ENCODE assay signal across 1 cellular context in genomic region chr16:50381679-50382440, GRCh38.
TF ChIP-seq lines count a peak whose summit lies in the region.

No MANE protein-coding gene starts in this region.

TF ChIP-seq in HepG2, 621 proteins besides CTCF, POLR2A, EP300 and RAD21 (continued from another document and continues in another):
- no peak for TF ChIP-seq KDM1A (CRISPR knock-in tag; IDR thresholded peaks at IDR 0.05)
- 0 out of 2 replicates have a peak, but pooled peaks have one; percentile 43 for TF ChIP-seq SSRP1 (CRISPR knock-in tag; IDR thresholded peaks at IDR 0.05)
- peak; percentile 48 for TF ChIP-seq GABPB1 (CRISPR knock-in tag; IDR thresholded peaks at IDR 0.05)
- no peak for TF ChIP-seq ARHGAP35 (CRISPR knock-in tag; IDR thresholded peaks at IDR 0.05; ENCODE audit: borderline replicate concordance)
- TF ChIP-seq ZFP62 (CRISPR knock-in tag; IDR thresholded peaks at IDR 0.05): no peak
- TF ChIP-seq TEF (CRISPR knock-in tag; IDR thresholded peaks at IDR 0.05): no peak
- TF ChIP-seq, protein P1, sequence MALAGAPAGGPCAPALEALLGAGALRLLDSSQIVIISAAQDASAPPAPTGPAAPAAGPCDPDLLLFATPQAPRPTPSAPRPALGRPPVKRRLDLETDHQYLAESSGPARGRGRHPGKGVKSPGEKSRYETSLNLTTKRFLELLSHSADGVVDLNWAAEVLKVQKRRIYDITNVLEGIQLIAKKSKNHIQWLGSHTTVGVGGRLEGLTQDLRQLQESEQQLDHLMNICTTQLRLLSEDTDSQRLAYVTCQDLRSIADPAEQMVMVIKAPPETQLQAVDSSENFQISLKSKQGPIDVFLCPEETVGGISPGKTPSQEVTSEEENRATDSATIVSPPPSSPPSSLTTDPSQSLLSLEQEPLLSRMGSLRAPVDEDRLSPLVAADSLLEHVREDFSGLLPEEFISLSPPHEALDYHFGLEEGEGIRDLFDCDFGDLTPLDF (CRISPR knock-in tag; IDR thresholded peaks at IDR 0.05): no peak
- TF ChIP-seq, protein P2, sequence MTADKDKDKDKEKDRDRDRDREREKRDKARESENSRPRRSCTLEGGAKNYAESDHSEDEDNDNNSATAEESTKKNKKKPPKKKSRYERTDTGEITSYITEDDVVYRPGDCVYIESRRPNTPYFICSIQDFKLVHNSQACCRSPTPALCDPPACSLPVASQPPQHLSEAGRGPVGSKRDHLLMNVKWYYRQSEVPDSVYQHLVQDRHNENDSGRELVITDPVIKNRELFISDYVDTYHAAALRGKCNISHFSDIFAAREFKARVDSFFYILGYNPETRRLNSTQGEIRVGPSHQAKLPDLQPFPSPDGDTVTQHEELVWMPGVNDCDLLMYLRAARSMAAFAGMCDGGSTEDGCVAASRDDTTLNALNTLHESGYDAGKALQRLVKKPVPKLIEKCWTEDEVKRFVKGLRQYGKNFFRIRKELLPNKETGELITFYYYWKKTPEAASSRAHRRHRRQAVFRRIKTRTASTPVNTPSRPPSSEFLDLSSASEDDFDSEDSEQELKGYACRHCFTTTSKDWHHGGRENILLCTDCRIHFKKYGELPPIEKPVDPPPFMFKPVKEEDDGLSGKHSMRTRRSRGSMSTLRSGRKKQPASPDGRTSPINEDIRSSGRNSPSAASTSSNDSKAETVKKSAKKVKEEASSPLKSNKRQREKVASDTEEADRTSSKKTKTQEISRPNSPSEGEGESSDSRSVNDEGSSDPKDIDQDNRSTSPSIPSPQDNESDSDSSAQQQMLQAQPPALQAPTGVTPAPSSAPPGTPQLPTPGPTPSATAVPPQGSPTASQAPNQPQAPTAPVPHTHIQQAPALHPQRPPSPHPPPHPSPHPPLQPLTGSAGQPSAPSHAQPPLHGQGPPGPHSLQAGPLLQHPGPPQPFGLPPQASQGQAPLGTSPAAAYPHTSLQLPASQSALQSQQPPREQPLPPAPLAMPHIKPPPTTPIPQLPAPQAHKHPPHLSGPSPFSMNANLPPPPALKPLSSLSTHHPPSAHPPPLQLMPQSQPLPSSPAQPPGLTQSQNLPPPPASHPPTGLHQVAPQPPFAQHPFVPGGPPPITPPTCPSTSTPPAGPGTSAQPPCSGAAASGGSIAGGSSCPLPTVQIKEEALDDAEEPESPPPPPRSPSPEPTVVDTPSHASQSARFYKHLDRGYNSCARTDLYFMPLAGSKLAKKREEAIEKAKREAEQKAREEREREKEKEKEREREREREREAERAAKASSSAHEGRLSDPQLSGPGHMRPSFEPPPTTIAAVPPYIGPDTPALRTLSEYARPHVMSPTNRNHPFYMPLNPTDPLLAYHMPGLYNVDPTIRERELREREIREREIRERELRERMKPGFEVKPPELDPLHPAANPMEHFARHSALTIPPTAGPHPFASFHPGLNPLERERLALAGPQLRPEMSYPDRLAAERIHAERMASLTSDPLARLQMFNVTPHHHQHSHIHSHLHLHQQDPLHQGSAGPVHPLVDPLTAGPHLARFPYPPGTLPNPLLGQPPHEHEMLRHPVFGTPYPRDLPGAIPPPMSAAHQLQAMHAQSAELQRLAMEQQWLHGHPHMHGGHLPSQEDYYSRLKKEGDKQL (CRISPR knock-in tag; IDR thresholded peaks at IDR 0.05; ENCODE audit: low read depth): no peak
- TF ChIP-seq EHMT2 (IDR thresholded peaks at IDR 0.05; ENCODE audit: borderline replicate concordance, low read depth, low read length): 0 out of 2 replicates have a peak, but pooled peaks have one; percentile 9
- TF ChIP-seq RFX5 (IDR thresholded peaks at IDR 0.05; ENCODE audit: low read depth, low read length): no peak
- TF ChIP-seq BRD4 (CRISPR knock-in tag; IDR thresholded peaks at IDR 0.05): no peak
- TF ChIP-seq, protein P3, sequence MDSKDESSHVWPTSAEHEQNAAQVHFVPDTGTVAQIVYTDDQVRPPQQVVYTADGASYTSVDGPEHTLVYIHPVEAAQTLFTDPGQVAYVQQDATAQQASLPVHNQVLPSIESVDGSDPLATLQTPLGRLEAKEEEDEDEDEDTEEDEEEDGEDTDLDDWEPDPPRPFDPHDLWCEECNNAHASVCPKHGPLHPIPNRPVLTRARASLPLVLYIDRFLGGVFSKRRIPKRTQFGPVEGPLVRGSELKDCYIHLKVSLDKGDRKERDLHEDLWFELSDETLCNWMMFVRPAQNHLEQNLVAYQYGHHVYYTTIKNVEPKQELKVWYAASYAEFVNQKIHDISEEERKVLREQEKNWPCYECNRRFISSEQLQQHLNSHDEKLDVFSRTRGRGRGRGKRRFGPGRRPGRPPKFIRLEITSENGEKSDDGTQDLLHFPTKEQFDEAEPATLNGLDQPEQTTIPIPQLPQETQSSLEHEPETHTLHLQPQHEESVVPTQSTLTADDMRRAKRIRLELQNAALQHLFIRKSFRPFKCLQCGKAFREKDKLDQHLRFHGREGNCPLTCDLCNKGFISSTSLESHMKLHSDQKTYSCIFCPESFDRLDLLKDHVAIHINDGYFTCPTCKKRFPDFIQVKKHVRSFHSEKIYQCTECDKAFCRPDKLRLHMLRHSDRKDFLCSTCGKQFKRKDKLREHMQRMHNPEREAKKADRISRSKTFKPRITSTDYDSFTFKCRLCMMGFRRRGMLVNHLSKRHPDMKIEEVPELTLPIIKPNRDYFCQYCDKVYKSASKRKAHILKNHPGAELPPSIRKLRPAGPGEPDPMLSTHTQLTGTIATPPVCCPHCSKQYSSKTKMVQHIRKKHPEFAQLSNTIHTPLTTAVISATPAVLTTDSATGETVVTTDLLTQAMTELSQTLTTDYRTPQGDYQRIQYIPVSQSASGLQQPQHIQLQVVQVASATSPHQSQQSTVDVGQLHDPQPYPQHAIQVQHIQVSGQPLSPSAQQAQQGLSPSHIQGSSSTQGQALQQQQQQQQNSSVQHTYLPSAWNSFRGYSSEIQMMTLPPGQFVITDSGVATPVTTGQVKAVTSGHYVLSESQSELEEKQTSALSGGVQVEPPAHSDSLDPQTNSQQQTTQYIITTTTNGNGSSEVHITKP (CRISPR knock-in tag; IDR thresholded peaks at IDR 0.05; ENCODE audit: low read depth): peak; percentile 22; the same call in 1 of the 2 replicates
- no peak for TF ChIP-seq ZIK1 (CRISPR knock-in tag; IDR thresholded peaks at IDR 0.05; ENCODE audit: borderline replicate concordance, low read depth)
- TF ChIP-seq, protein P4, sequence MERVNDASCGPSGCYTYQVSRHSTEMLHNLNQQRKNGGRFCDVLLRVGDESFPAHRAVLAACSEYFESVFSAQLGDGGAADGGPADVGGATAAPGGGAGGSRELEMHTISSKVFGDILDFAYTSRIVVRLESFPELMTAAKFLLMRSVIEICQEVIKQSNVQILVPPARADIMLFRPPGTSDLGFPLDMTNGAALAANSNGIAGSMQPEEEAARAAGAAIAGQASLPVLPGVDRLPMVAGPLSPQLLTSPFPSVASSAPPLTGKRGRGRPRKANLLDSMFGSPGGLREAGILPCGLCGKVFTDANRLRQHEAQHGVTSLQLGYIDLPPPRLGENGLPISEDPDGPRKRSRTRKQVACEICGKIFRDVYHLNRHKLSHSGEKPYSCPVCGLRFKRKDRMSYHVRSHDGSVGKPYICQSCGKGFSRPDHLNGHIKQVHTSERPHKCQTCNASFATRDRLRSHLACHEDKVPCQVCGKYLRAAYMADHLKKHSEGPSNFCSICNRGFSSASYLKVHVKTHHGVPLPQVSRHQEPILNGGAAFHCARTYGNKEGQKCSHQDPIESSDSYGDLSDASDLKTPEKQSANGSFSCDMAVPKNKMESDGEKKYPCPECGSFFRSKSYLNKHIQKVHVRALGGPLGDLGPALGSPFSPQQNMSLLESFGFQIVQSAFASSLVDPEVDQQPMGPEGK (CRISPR knock-in tag; IDR thresholded peaks at IDR 0.05): 0 out of 2 replicates have a peak, but pooled peaks have one; percentile 26
- TF ChIP-seq ZBTB40 (IDR thresholded peaks at IDR 0.05): no peak
- no peak for TF ChIP-seq ZBTB40 (CRISPR knock-in tag; IDR thresholded peaks at IDR 0.05)
- TF ChIP-seq MXD1 (CRISPR knock-in tag; IDR thresholded peaks at IDR 0.05): no peak
- TF ChIP-seq ZNF350 (CRISPR knock-in tag; IDR thresholded peaks at IDR 0.05; ENCODE audit: borderline replicate concordance, low read depth): peak; percentile 37; the same call in 1 of the 2 replicates
- TF ChIP-seq ZNF788 (CRISPR knock-in tag; IDR thresholded peaks at IDR 0.05; ENCODE audit: borderline replicate concordance): no peak
- no peak for TF ChIP-seq MTF2 (CRISPR knock-in tag; IDR thresholded peaks at IDR 0.05; ENCODE audit: borderline replicate concordance)
- no peak for TF ChIP-seq NR2C2 (CRISPR knock-in tag; IDR thresholded peaks at IDR 0.05; ENCODE audit: borderline replicate concordance)
- TF ChIP-seq, protein P5, sequence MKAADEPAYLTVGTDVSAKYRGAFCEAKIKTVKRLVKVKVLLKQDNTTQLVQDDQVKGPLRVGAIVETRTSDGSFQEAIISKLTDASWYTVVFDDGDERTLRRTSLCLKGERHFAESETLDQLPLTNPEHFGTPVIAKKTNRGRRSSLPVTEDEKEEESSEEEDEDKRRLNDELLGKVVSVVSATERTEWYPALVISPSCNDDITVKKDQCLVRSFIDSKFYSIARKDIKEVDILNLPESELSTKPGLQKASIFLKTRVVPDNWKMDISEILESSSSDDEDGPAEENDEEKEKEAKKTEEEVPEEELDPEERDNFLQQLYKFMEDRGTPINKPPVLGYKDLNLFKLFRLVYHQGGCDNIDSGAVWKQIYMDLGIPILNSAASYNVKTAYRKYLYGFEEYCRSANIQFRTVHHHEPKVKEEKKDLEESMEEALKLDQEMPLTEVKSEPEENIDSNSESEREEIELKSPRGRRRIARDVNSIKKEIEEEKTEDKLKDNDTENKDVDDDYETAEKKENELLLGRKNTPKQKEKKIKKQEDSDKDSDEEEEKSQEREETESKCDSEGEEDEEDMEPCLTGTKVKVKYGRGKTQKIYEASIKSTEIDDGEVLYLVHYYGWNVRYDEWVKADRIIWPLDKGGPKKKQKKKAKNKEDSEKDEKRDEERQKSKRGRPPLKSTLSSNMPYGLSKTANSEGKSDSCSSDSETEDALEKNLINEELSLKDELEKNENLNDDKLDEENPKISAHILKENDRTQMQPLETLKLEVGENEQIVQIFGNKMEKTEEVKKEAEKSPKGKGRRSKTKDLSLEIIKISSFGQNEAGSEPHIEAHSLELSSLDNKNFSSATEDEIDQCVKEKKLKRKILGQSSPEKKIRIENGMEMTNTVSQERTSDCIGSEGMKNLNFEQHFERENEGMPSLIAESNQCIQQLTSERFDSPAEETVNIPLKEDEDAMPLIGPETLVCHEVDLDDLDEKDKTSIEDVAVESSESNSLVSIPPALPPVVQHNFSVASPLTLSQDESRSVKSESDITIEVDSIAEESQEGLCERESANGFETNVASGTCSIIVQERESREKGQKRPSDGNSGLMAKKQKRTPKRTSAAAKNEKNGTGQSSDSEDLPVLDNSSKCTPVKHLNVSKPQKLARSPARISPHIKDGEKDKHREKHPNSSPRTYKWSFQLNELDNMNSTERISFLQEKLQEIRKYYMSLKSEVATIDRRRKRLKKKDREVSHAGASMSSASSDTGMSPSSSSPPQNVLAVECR (CRISPR knock-in tag; IDR thresholded peaks at IDR 0.05; ENCODE audit: borderline replicate concordance): peak; percentile 38; the same call in 1 of the 2 replicates
- no peak for TF ChIP-seq RFX1 (IDR thresholded peaks at IDR 0.05)
